In the genomic region with DNA sequence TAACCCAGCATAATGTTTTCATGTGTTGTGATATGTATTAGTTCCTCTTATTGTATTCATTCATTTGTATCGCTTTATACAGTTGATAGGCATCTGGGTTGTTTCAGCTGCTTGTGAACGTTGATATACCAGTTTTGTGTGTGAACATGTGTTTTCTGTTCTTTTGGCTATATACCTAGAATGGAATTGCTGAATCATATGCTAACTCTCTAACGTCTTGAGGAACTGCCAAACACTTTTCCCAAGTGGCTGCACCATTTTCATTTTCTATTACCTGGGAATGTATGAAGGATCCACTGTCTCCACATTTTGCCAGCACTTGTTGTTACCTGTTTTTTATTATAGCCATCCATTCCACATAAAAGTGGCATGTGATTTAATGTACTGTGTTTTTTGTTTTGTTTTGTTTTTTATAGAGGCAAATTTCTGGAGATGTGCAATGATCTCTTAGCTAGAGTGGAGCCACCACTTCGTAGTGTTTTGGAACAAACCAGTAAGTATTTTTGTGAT, we compare ENCODE assay signal across 1 cellular context.
TF ChIP-seq lines count a peak whose summit lies in the region.

No MANE protein-coding gene starts in this region.

TF ChIP-seq in GM12878, 131 proteins besides CTCF, POLR2A, EP300 and RAD21 (continued from another document):
- TF ChIP-seq, protein P1, sequence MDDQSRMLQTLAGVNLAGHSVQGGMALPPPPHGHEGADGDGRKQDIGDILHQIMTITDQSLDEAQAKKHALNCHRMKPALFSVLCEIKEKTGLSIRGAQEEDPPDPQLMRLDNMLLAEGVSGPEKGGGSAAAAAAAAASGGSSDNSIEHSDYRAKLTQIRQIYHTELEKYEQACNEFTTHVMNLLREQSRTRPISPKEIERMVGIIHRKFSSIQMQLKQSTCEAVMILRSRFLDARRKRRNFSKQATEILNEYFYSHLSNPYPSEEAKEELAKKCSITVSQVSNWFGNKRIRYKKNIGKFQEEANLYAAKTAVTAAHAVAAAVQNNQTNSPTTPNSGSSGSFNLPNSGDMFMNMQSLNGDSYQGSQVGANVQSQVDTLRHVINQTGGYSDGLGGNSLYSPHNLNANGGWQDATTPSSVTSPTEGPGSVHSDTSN (IDR thresholded peaks at IDR 0.05; ENCODE audit: insufficient replicate concordance, low read depth, low read length): no peak
- TF ChIP-seq TARDBP (IDR thresholded peaks at IDR 0.05; ENCODE audit: borderline replicate concordance): no peak
- no peak for TF ChIP-seq DPF2 (IDR thresholded peaks at IDR 0.05)
- no peak for TF ChIP-seq ZBED1 (IDR thresholded peaks at IDR 0.05; ENCODE audit: borderline replicate concordance)
TF ChIP-seq in GM12878: peak in this region for 0.
